Comparison of ENCODE assay signal across 1 cellular context in genomic region chr18:27969206-27969605, GRCh38.
TF ChIP-seq lines count a peak whose summit lies in the region.

No MANE protein-coding gene starts in this region.

TF ChIP-seq in IMR-90, 13 proteins besides CTCF, POLR2A, EP300 and RAD21:
- TF ChIP-seq MAFK (IDR thresholded peaks at IDR 0.05; ENCODE audit: low read depth, low read length), result peak; percentile 81
- TF ChIP-seq SMC3 (IDR thresholded peaks at IDR 0.05; ENCODE audit: low read depth, low read length), result no peak
